Comparison of ENCODE assay signal across 13 cellular contexts in the genomic region with DNA sequence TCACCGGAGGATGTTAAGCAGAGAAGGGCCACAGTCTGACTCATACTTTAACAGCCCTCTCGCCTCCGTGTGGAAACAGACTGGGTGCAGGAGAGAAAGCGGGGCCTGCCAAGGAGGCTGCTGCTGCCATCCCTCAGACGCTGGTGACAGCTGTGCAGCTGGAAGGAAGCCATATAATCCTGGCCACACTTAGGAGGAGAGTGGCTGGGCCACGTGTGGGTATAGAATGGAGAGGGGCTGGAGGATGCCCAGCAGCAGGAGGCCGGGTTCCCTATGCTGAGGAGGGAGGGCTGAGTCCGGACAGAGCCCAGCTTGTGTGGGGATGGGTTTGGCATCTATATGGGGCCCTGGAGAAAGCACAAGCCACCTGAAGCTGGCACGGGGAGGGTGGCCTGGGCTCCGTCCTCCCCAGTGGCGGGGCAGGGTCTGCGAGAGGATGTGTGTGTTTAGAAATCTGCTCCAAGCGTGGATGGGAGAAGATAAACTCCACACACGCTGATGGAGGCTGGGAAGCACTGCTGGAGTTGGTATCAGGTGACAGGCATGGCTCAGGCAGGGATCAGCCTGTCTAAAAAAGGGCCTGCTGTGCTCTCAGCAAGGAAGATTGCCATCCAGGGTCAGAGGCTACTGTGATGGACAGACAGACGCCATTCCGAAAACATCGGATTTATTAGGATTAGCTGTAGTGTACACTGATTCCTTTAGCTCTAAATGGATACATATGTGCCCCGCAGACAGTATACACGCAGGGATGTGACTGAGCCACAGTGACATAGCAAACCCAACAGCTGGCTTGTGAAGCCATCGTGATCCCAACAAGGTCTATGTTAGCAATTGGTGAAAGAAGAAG. TPM values are rescaled to one million over a fixed set of nuclear protein-coding genes. Genes with fewer than 3 reads are reported as not detected.
A peak's percentile ranks its signal among the peaks of the same experiment; 100 is the strongest.
DNase-seq lines count a peak whose midpoint lies in the region; ATAC-seq, FAIRE-seq and TF ChIP-seq lines count a peak whose summit lies in the region.
"Had no signal": no experiment of that assay in that cellular context is flagged by ENCODE, and none has a peak within 500 bp of the region (broad histone marks: within the 10 kb centered on the region; RNA-seq: fewer than 3 reads in every experiment).

No MANE protein-coding gene starts in this region.

- no peak overlapping the region for H2AFZ ChIP-seq in mammary epithelial cell (ENCODE audit: low read depth, low read length)
- H2AFZ ChIP-seq: parathyroid adenoma had no signal

- H3K4me1 ChIP-seq in mammary epithelial cell (ENCODE audit: insufficient read depth, low read length) (peaks cover 24% of the 10 kb centered on the region), body of pancreas (no peaks in the 10 kb centered on the region)
- H3K4me1 ChIP-seq: BE2C, parathyroid adenoma had no signal

- H3K79me2 ChIP-seq in mammary epithelial cell (ENCODE audit: insufficient read depth, low read length), result no peaks in the 10 kb centered on the region
- H3K79me2 ChIP-seq: parathyroid adenoma had no signal

- dilution Hi-C loops in mammary epithelial cell (cut with HindIII; ENCODE audit: low sequenced_read_pairs), result no loop called here

- in situ Hi-C loops in mammary epithelial cell (cut with MboI; ENCODE audit: low sequenced_read_pairs in 2 of 2), result loop anchor here in 1 of 2 donors (25.0 kb wide), 1 partner anchor 274 kb away; no protein-coding TSS in a partner anchor

- no peak overlapping the region for H3K27ac ChIP-seq in mammary epithelial cell (ENCODE audit: insufficient read depth, low read depth, low read length)
- H3K27ac ChIP-seq in body of pancreas, result no peak overlapping the region
- H3K27ac ChIP-seq: parathyroid adenoma had no signal

- no peaks in the 10 kb centered on the region for H4K20me1 ChIP-seq in mammary epithelial cell (ENCODE audit: insufficient read depth, low read length)

- H3K27ac Mint-ChIP-seq in MCF 10A (ENCODE audit: low read depth, unreplicated experiment), result peak overlapping the region; percentile 37

- CTCF ChIA-PET in MCF 10A (lab: Yijun Ruan, JAX) (interaction anchor here (0.7 to 1.4 kb wide), 2 partner anchors 10 to 268 kb away, joined by 3 read pairs; no protein-coding TSS in a partner anchor), mammary epithelial cell (lab: Charles Lee; ENCODE audit: low non-redundant PET) (no interaction called here)

- H3K36me3 ChIP-seq in mammary epithelial cell (ENCODE audit: insufficient read depth, low read length) (no peaks in the 10 kb centered on the region), body of pancreas (replicated peaks in 1 of 2; ENCODE audit: insufficient read depth in 1 of 2, low read depth in 2 of 2) (no peaks in the 10 kb centered on the region)
- H3K36me3 ChIP-seq: BE2C had no signal

- DNase-seq in MCF 10A (ENCODE audit: unreplicated experiment) (no peak), mammary epithelial cell (no peak), body of pancreas (peak in 3 of 4 donors; percentile 13 to 66 (median 37)), mesenteric fat pad (ENCODE audit: low spot score) (peak; percentile 67), GDM1 (lab: John Stamatoyannopoulos, UW) (no peak), HTR-8/SVneo (ENCODE audit: insufficient read length, low spot score) (no peak)
- DNase-seq: NCI-H1436; stimulated activated naive B cell treated with anti-CD40 and anti-IgM and Interleukin-4, amounts not matched to agents 10 μg/mL and 1 μg/mL and 100 μg/mL, for 72 hours; T-helper 9 cell had no signal

- H3K4me2 ChIP-seq in mammary epithelial cell (ENCODE audit: insufficient read depth, low read depth, low read length), result no peak overlapping the region

- no peaks in the 10 kb centered on the region for H3K27me3 Mint-ChIP-seq in MCF 10A (ENCODE audit: insufficient read depth, unreplicated experiment)
- H3K27me3 Mint-ChIP-seq: stimulated activated naive B cell treated with anti-CD40 and anti-IgM and Interleukin-4, amounts not matched to agents 10 μg/mL and 1 μg/mL and 100 μg/mL, for 72 hours had no signal

- H3K9me3 ChIP-seq in mammary epithelial cell (replicated peaks; ENCODE audit: insufficient read depth, low read length) (no peaks in the 10 kb centered on the region), body of pancreas (no peaks in the 10 kb centered on the region)
- H3K9me3 ChIP-seq: BE2C had no signal

- H3K27me3 ChIP-seq in mammary epithelial cell (ENCODE audit: insufficient read depth, low read length), result no peaks in the 10 kb centered on the region
- H3K27me3 ChIP-seq in body of pancreas, result no peaks in the 10 kb centered on the region
- H3K27me3 ChIP-seq: BE2C had no signal

- POLR2A ChIA-PET in MCF 10A (lab: Yijun Ruan, JAX), result no interaction called here

- BruUV-seq in MCF 10A (replicated peaks; lab: Mats Ljungman, UMichigan) (no TSS peak), mammary epithelial cell (replicated peaks; lab: Mats Ljungman, UMichigan) (no TSS peak)

- no peak for TF ChIP-seq POLR2A in body of pancreas (IDR thresholded peaks at IDR 0.05)

- intact Hi-C loops in MCF 10A (cut with micrococcal nuclease) (no loop called here), mammary epithelial cell (cut with micrococcal nuclease) (no loop called here), body of pancreas (cut with DNase I) (loop anchor here (10.0 kb wide), 1 partner anchor 114 kb away; no protein-coding TSS in a partner anchor)

- TF ChIP-seq CTCF in MCF 10A (IDR thresholded peaks at IDR 0.05; ENCODE audit: unreplicated experiment) (no peak), mammary epithelial cell (conservative IDR thresholded peaks at IDR 0.05 in 1 of 2, IDR thresholded peaks at IDR 0.05 in 1 of 2; ENCODE audit: extremely low read depth in 1 of 2, insufficient read depth in 1 of 2, low read depth in 1 of 2, low read length in 2 of 2) (no peak), body of pancreas (IDR thresholded peaks at IDR 0.05) (no peak)

- H3K4me1 Mint-ChIP-seq in MCF 10A (ENCODE audit: insufficient read depth, unreplicated experiment), result peaks cover 8% of the 10 kb centered on the region

- H3K36me3 Mint-ChIP-seq in MCF 10A (ENCODE audit: insufficient read depth, unreplicated experiment), result peaks cover 1% of the 10 kb centered on the region

- H3K4me3 ChIP-seq in mammary epithelial cell (replicated peaks in 1 of 3; ENCODE audit: insufficient read depth in 1 of 3, low read depth in 2 of 3, low read length in 3 of 3) (no peak overlapping the region), body of pancreas (no peak overlapping the region)

- no peaks in the 10 kb centered on the region for H3K9me3 Mint-ChIP-seq in MCF 10A (ENCODE audit: unreplicated experiment)
- H3K9me3 Mint-ChIP-seq: stimulated activated naive B cell treated with anti-CD40 and anti-IgM and Interleukin-4, amounts not matched to agents 10 μg/mL and 1 μg/mL and 100 μg/mL, for 72 hours had no signal

- ATAC-seq in body of pancreas (no peak), HG03097 (IDR thresholded peaks at IDR 0.05; ENCODE audit: low FRiP score, unreplicated experiment) (no peak), GM18867 (IDR thresholded peaks at IDR 0.05; ENCODE audit: unreplicated experiment) (no peak)
- ATAC-seq: stimulated activated naive B cell treated with anti-CD40 and anti-IgM and Interleukin-4, amounts not matched to agents 10 μg/mL and 1 μg/mL and 100 μg/mL, for 72 hours had no signal

- FAIRE-seq in HTR-8/SVneo (lab: Jason Lieb, UNC), result no peak

- H3K4me3 Mint-ChIP-seq in MCF 10A (ENCODE audit: unreplicated experiment), result no peak overlapping the region
- H3K4me3 Mint-ChIP-seq: stimulated activated naive B cell treated with anti-CD40 and anti-IgM and Interleukin-4, amounts not matched to agents 10 μg/mL and 1 μg/mL and 100 μg/mL, for 72 hours had no signal

- 83% methylated on average over 14 of the region's 20 CpGs for WGBS in mammary epithelial cell (ENCODE audit: low coverage, missing lambda C conversion rate)
- WGBS in body of pancreas, 2 donors, result 69 to 78% methylated on average over 20 of the region's 20 CpGs

- no peak overlapping the region for H3K9ac ChIP-seq in mammary epithelial cell (ENCODE audit: insufficient read depth, low read length)
- H3K9ac ChIP-seq: parathyroid adenoma had no signal

RNA-seq across cellular contexts. Expression of a gene that starts 15.9 kb away (rescaled TPM):
- total RNA-seq in MCF 10A (2022) (9.7 and 10.0 TPM in 2 replicates), mammary epithelial cell (10 to 100 TPM in 1 of 2 donors, 1 to 10 TPM in 1; 4.3 to 14.7 TPM), body of pancreas (10 to 100 TPM; 21.4 to 34.0 TPM), mesenteric fat pad (34.8 TPM)
- polyA plus RNA-seq in mammary epithelial cell, result 13.3 TPM
- 5.9 TPM for polyA minus RNA-seq in mammary epithelial cell

RNA-seq across cellular contexts. Expression of a gene that starts 59.7 kb away (rescaled TPM):
- total RNA-seq in MCF 10A (2022) (10.1 and 10.4 TPM in 2 replicates), mammary epithelial cell (1 to 10 TPM; 1.5 to 4.3 TPM), body of pancreas (10 to 100 TPM in 1 of 2 donors, 1 to 10 TPM in 1; 8.3 to 14.2 TPM), mesenteric fat pad (2.5 TPM)
- polyA plus RNA-seq in mammary epithelial cell, result 0.11 TPM
- not detected for polyA minus RNA-seq in mammary epithelial cell

Comparison
In these comparisons a context has a peak if more than half of its experiments do, and no peak if none do; other contexts are left out.
1. DNase-seq: peak in body of pancreas (3 of 4) and mesenteric fat pad (single experiment); none in MCF 10A (single experiment), mammary epithelial cell (single experiment), GDM1 (single experiment) and HTR-8/SVneo (single experiment).